ENCODE assay signal across 8 cellular contexts in genomic region chrX:107710617-107711391, GRCh38.
A peak's percentile ranks its signal among the peaks of the same experiment; 100 is the strongest.
DNase-seq lines count a peak whose midpoint lies in the region; ATAC-seq and TF ChIP-seq lines count a peak whose summit lies in the region.

No MANE protein-coding gene starts in this region.

- H3K4me3 Mint-ChIP-seq in dendritic cell treated with granulocyte-macrophage colony-stimulating factor and Interleukin-4, amounts not matched to agents 40 ng/mL and 50 ng/mL, for 4 days, result peak overlapping the region; percentile 54
- peak overlapping the region; percentile 66 for H3K4me3 Mint-ChIP-seq in memory B cell

- H3K27ac Mint-ChIP-seq in dendritic cell treated with granulocyte-macrophage colony-stimulating factor and Interleukin-4, amounts not matched to agents 40 ng/mL and 50 ng/mL, for 4 days, result peak overlapping the region; percentile 98
- peak overlapping the region; percentile 99 for H3K27ac Mint-ChIP-seq in memory B cell

- ATAC-seq in GM21423 (IDR thresholded peaks at IDR 0.05; ENCODE audit: unreplicated experiment) (peak; percentile 90), HG03575 (IDR thresholded peaks at IDR 0.05; ENCODE audit: extremely low read depth, insufficient number of reproducible peaks, low FRiP score, unreplicated experiment) (peak; percentile 95), memory B cell (ENCODE audit: low read depth) (peak; percentile 61), thoracic aorta (ENCODE audit: insufficient number of reproducible peaks, low FRiP score, low read depth) (peak; percentile 95)

- H3K4me1 Mint-ChIP-seq in dendritic cell treated with granulocyte-macrophage colony-stimulating factor and Interleukin-4, amounts not matched to agents 40 ng/mL and 50 ng/mL, for 4 days (ENCODE audit: low read depth), result peaks cover 80% of the 10 kb centered on the region
- peaks cover 47% of the 10 kb centered on the region for H3K4me1 Mint-ChIP-seq in memory B cell

- H3K9me3 ChIP-seq in thoracic aorta, result no peaks in the 10 kb centered on the region

- peaks cover 28% of the 10 kb centered on the region for H3K36me3 Mint-ChIP-seq in dendritic cell treated with granulocyte-macrophage colony-stimulating factor and Interleukin-4, amounts not matched to agents 40 ng/mL and 50 ng/mL, for 4 days (ENCODE audit: low read depth)
- H3K36me3 Mint-ChIP-seq in memory B cell, result peaks cover 5% of the 10 kb centered on the region

- TF ChIP-seq CTCF in thoracic aorta (IDR thresholded peaks at IDR 0.05), result no peak

- peak overlapping the region; percentile 98 to 99 for H3K27ac ChIP-seq in thoracic aorta

- H3K27me3 Mint-ChIP-seq in dendritic cell treated with granulocyte-macrophage colony-stimulating factor and Interleukin-4, amounts not matched to agents 40 ng/mL and 50 ng/mL, for 4 days, result no peaks in the 10 kb centered on the region
- no peaks in the 10 kb centered on the region for H3K27me3 Mint-ChIP-seq in memory B cell

- peaks cover 22% of the 10 kb centered on the region for H3K36me3 ChIP-seq in thoracic aorta

- intact Hi-C loops in dendritic cell treated with granulocyte-macrophage colony-stimulating factor and Interleukin-4, amounts not matched to agents 40 ng/mL and 50 ng/mL, for 4 days (cut with micrococcal nuclease), result no loop called here

- H3K9me3 Mint-ChIP-seq in dendritic cell treated with granulocyte-macrophage colony-stimulating factor and Interleukin-4, amounts not matched to agents 40 ng/mL and 50 ng/mL, for 4 days, result no peaks in the 10 kb centered on the region
- H3K9me3 Mint-ChIP-seq in memory B cell, result peaks cover 1% of the 10 kb centered on the region

- DNase-seq in EH (ENCODE audit: low read depth), result peak; percentile 93
- DNase-seq in T-helper 2 cell, result peak in 3 of 5 experiments; percentile 38 to 88 (median 85)
- DNase-seq in memory B cell (ENCODE audit: low spot score in 2 of 2), result peak; percentile 59 to 77
- DNase-seq in thoracic aorta (ENCODE audit: low spot score), result no peak
- no peak for DNase-seq in SHP77 treated with DMSO at 0.1 percent for 48 hours (lab: John Stamatoyannopoulos, UW)

- peaks cover 8 to 28% of the 10 kb centered on the region in 2 donors for H3K4me1 ChIP-seq in thoracic aorta (ENCODE audit: control insufficient read depth in 1 of 2, low read depth in 2 of 2)

- H3K27me3 ChIP-seq in thoracic aorta (replicated peaks; ENCODE audit: insufficient read depth), result no peaks in the 10 kb centered on the region

- H3K4me3 ChIP-seq in thoracic aorta, result peak overlapping the region; percentile 47

Comparison
In these comparisons a context has a peak if more than half of its experiments do, and no peak if none do; other contexts are left out.
1. DNase-seq: peak in EH (single experiment), T-helper 2 cell (3 of 5) and memory B cell (2 of 2); none in thoracic aorta (single experiment) and SHP77 treated with DMSO at 0.1 percent for 48 hours (single experiment).
2. Peak in every context shown above with its lines, with median percentiles within 50 percentile points of each other: ATAC-seq.